Comparison of ENCODE assay signal across 16 cellular contexts in the genomic region with DNA sequence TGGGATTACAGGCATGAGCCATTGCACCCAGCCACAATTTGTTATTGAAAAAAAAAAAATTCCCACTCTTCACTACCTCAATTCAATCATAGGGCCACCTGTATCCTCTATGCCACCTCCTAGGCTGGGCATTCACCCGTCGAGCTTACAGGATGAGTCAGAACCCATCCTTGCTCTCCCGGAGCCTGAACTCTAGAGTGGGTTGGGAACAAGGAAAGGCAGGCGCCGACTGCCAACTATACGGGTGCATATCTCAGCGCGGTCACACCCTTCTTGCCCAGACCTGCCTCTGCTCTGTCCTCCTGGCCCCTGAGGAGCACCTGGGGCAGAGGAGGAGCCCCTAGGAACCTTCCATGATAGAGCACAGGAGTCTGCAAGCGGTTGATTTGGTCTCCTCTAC. TPM values are rescaled to one million over a fixed set of nuclear protein-coding genes. Genes with fewer than 3 reads are reported as not detected.
DNase-seq lines count a peak whose midpoint lies in the region; ATAC-seq, FAIRE-seq and TF ChIP-seq lines count a peak whose summit lies in the region.
"Had no signal": no experiment of that assay in that cellular context is flagged by ENCODE, and none has a peak within 500 bp of the region (broad histone marks: within the 10 kb centered on the region; RNA-seq: fewer than 3 reads in every experiment).

No MANE protein-coding gene starts in this region.

- FAIRE-seq in urothelium cell line (lab: Jason Lieb, UNC): no peak

- CTCF ChIA-PET in naive thymus-derived CD4-positive, alpha-beta T cell (lab: Charles Lee): no interaction called here

- intact Hi-C loops in naive thymus-derived CD4-positive, alpha-beta T cell (cut with micrococcal nuclease): loop anchor here (5.0 to 10.0 kb wide), 2 partner anchors 613 to 856 kb away; a partner anchor contains a TSS

- H3K9me3 Mint-ChIP-seq in naive thymus-derived CD4-positive, alpha-beta T cell: peaks cover 0 to 7% (median 0%) of the 10 kb centered on the region in 11 donors
- H3K9me3 Mint-ChIP-seq: activated T-helper 17 cell treated with anti-CD3 and anti-CD28 coated beads, Interleukin-2, amount 50 U/mL, for 72 hours had no signal

- H3K4me3 Mint-ChIP-seq in naive thymus-derived CD4-positive, alpha-beta T cell: no peak overlapping the region
- H3K4me3 Mint-ChIP-seq: activated CD4-positive, alpha-beta T cell treated with anti-CD3 and anti-CD28 coated beads for 36 hours; activated T-helper 17 cell treated with anti-CD3 and anti-CD28 coated beads, Interleukin-2, amount 50 U/mL, for 72 hours; brain had no signal

- H3K27me3 ChIP-seq in naive thymus-derived CD4-positive, alpha-beta T cell (ENCODE audit: control insufficient read depth in 2 of 2, insufficient read depth in 2 of 2, low read length in 2 of 2): no peaks in the 10 kb centered on the region
- H3K27me3 ChIP-seq: spleen had no signal

- peaks cover 0 to 2% (median 0%) of the 10 kb centered on the region in 5 donors for H3K27me3 Mint-ChIP-seq in naive thymus-derived CD4-positive, alpha-beta T cell
- H3K27me3 Mint-ChIP-seq: activated CD4-positive, alpha-beta T cell treated with anti-CD3 and anti-CD28 coated beads for 36 hours; activated T-helper 17 cell treated with anti-CD3 and anti-CD28 coated beads, Interleukin-2, amount 50 U/mL, for 72 hours; brain had no signal

- peak overlapping the region in 2 of 9 donors; percentile 56 to 69 for H3K27ac Mint-ChIP-seq in naive thymus-derived CD4-positive, alpha-beta T cell
- H3K27ac Mint-ChIP-seq: activated CD4-positive, alpha-beta T cell treated with anti-CD3 and anti-CD28 coated beads for 36 hours; activated T-helper 17 cell treated with anti-CD3 and anti-CD28 coated beads, Interleukin-2, amount 50 U/mL, for 72 hours; brain had no signal

- H3K4me1 Mint-ChIP-seq in naive thymus-derived CD4-positive, alpha-beta T cell: peaks cover 46 to 68% (median 59%) of the 10 kb centered on the region in 7 donors

- no peaks in the 10 kb centered on the region for H3K36me3 ChIP-seq in naive thymus-derived CD4-positive, alpha-beta T cell (ENCODE audit: control insufficient read depth in 2 of 3, insufficient read depth in 3 of 3, low read length in 3 of 3)
- H3K36me3 ChIP-seq: left ventricle myocardium inferior, spleen had no signal

- no peaks in the 10 kb centered on the region for H3K9me3 ChIP-seq in naive thymus-derived CD4-positive, alpha-beta T cell (ENCODE audit: control insufficient read depth in 2 of 3, low read length in 3 of 3)
- H3K9me3 ChIP-seq: left ventricle myocardium inferior, spleen had no signal

- no peak overlapping the region for H3K27ac ChIP-seq in naive thymus-derived CD4-positive, alpha-beta T cell (ENCODE audit: low read depth, low read length)
- H3K27ac ChIP-seq: SK-N-MC had no signal

- H3K4me1 ChIP-seq in naive thymus-derived CD4-positive, alpha-beta T cell (ENCODE audit: control insufficient read depth in 2 of 2, insufficient read depth in 2 of 2, low read length in 2 of 2): peaks cover 19 to 23% of the 10 kb centered on the region in 2 donors

- H3K4me3 ChIP-seq in naive thymus-derived CD4-positive, alpha-beta T cell (ENCODE audit: low read length): no peak overlapping the region
- H3K4me3 ChIP-seq: left ventricle myocardium inferior, SK-N-MC, spleen had no signal

- DNase-seq in activated effector memory CD4-positive, alpha-beta T cell treated with anti-CD3 and anti-CD28 coated beads, Interleukin-2, amount 50 U/mL, for 16 hours: peak; percentile 51
- DNase-seq in activated effector memory CD4-positive, alpha-beta T cell treated with Interleukin-2 at 50 U/mL for 16 hours: no peak
- DNase-seq in kidney glomerular epithelial cell (lab: John Stamatoyannopoulos, UW) (peak; percentile 70), urothelium cell line (ENCODE audit: low spot score) (peak; percentile 89)
- DNase-seq in naive thymus-derived CD4-positive, alpha-beta T cell: no peak
- DNase-seq: Kasumi-1, left ventricle myocardium inferior, NCI-H2029 treated with DMSO at 0.1 percent for 48 hours, spleen had no signal

- POLR2A ChIA-PET in naive thymus-derived CD4-positive, alpha-beta T cell (lab: Charles Lee): interaction anchor here (0.8 to 1.5 kb wide), 3 partner anchors 8 to 25 kb away, joined by 3 to 4 read pairs (median 3); a partner anchor contains a TSS

- H3K36me3 Mint-ChIP-seq in naive thymus-derived CD4-positive, alpha-beta T cell: peaks cover 0 to 8% (median 0%) of the 10 kb centered on the region in 5 donors
- H3K36me3 Mint-ChIP-seq: brain had no signal

- ATAC-seq in SK-N-SH treated with all-trans-retinoic acid at 6 μM for 48 hours (peak; percentile 81), GM21390 (IDR thresholded peaks at IDR 0.05; ENCODE audit: unreplicated experiment) (no peak), HG03469 (IDR thresholded peaks at IDR 0.05; ENCODE audit: unreplicated experiment) (no peak)
- ATAC-seq in naive thymus-derived CD4-positive, alpha-beta T cell: no peak
- ATAC-seq: activated CD4-positive, alpha-beta T cell treated with anti-CD3 and anti-CD28 coated beads for 36 hours; activated T-helper 17 cell treated with anti-CD3 and anti-CD28 coated beads, Interleukin-2, amount 50 U/mL, for 72 hours had no signal

TF ChIP-seq in SK-N-SH treated with all-trans-retinoic acid at 6 μM for 48 hours, 23 proteins besides CTCF, POLR2A, EP300 and RAD21:
- TF ChIP-seq TCF4 (CRISPR knock-in tag; IDR thresholded peaks at IDR 0.05; ENCODE audit: borderline replicate concordance): no peak
- no peak for TF ChIP-seq ARNTL (CRISPR knock-in tag; IDR thresholded peaks at IDR 0.05; ENCODE audit: borderline replicate concordance, low read depth)
- TF ChIP-seq BACH2 (CRISPR knock-in tag; IDR thresholded peaks at IDR 0.05; ENCODE audit: borderline replicate concordance): no peak
- TF ChIP-seq, protein P1, sequence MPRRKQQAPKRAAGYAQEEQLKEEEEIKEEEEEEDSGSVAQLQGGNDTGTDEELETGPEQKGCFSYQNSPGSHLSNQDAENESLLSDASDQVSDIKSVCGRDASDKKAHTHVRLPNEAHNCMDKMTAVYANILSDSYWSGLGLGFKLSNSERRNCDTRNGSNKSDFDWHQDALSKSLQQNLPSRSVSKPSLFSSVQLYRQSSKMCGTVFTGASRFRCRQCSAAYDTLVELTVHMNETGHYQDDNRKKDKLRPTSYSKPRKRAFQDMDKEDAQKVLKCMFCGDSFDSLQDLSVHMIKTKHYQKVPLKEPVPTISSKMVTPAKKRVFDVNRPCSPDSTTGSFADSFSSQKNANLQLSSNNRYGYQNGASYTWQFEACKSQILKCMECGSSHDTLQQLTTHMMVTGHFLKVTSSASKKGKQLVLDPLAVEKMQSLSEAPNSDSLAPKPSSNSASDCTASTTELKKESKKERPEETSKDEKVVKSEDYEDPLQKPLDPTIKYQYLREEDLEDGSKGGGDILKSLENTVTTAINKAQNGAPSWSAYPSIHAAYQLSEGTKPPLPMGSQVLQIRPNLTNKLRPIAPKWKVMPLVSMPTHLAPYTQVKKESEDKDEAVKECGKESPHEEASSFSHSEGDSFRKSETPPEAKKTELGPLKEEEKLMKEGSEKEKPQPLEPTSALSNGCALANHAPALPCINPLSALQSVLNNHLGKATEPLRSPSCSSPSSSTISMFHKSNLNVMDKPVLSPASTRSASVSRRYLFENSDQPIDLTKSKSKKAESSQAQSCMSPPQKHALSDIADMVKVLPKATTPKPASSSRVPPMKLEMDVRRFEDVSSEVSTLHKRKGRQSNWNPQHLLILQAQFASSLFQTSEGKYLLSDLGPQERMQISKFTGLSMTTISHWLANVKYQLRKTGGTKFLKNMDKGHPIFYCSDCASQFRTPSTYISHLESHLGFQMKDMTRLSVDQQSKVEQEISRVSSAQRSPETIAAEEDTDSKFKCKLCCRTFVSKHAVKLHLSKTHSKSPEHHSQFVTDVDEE (CRISPR knock-in tag; IDR thresholded peaks at IDR 0.05): no peak
- no peak for TF ChIP-seq ZNF70 (CRISPR knock-in tag; IDR thresholded peaks at IDR 0.05)
- TF ChIP-seq TOX (CRISPR knock-in tag; IDR thresholded peaks at IDR 0.05; ENCODE audit: borderline replicate concordance): no peak
- TF ChIP-seq RARB (CRISPR knock-in tag; IDR thresholded peaks at IDR 0.05): no peak
- no peak for TF ChIP-seq ISL1 (CRISPR knock-in tag; IDR thresholded peaks at IDR 0.05)
- no peak for TF ChIP-seq ZFP3 (CRISPR knock-in tag; IDR thresholded peaks at IDR 0.05)
TF ChIP-seq in SK-N-SH treated with all-trans-retinoic acid at 6 μM for 48 hours: peak in this region for 0.

RNA-seq across cellular contexts. Expression of a gene that starts 21.4 kb away (rescaled TPM):
- total RNA-seq in naive thymus-derived CD4-positive, alpha-beta T cell: 100 to 1,000 TPM; 104 to 220 (median 132) TPM
- polyA plus RNA-seq in naive thymus-derived CD4-positive, alpha-beta T cell: 100 to 1,000 TPM; 115 to 117 TPM

Comparison
In these comparisons a context has a peak if more than half of its experiments do, and no peak if none do; other contexts are left out.
1. DNase-seq: peak in activated effector memory CD4-positive, alpha-beta T cell treated with anti-CD3 and anti-CD28 coated beads, Interleukin-2, amount 50 U/mL, for 16 hours (single experiment), kidney glomerular epithelial cell (single experiment) and urothelium cell line (single experiment); none in activated effector memory CD4-positive, alpha-beta T cell treated with Interleukin-2 at 50 U/mL for 16 hours (single experiment) and naive thymus-derived CD4-positive, alpha-beta T cell (0 of 9).